In the genomic region with DNA sequence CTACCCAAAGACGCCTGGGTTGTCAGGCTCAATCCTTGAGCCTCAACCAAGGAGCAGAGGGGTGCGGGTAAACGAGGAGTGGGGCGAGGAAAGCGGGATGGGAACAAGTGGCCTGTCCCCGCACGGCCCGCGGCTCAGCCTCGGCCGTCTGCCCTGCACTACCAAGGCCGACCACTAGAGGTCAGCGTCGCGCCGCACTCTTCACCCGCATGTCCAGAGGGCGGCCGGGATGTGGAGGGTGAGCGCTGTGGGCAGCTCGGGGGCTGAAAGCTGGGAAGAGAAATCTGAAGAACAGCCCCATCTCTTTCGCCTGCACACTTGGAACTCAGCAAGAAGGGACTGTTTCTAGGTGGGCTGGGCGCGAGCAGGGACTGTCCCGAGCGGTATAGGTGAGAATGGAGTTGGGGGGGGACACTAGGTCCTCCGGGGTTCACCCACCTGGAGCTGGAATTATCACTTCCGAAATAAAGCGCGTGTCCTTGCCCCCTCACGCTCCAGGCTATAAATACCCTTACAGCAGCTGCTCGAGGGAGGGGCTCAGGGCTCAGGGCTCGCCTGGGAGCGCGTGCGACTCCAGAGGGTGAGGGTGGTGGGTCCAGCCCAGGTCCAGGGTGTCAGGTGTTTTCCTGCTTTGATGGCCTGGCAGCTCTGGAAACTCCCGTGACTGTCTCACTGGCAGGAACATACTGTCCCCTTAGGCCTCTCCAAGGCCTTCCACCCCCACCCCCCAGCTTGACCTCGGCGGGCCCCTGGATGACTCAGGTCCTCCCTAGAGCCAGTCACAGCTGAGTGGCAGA, we compare ENCODE assay signal across 1 cellular context.
TF ChIP-seq lines count a peak whose summit lies in the region.

No MANE protein-coding gene starts in this region.

TF ChIP-seq in HepG2, 621 proteins besides CTCF, POLR2A, EP300 and RAD21 (continued from another document and continues in another):
- TF ChIP-seq ZNF142 (CRISPR knock-in tag; IDR thresholded peaks at IDR 0.05), result no peak
- no peak for TF ChIP-seq NFYB (CRISPR knock-in tag; IDR thresholded peaks at IDR 0.05)
- TF ChIP-seq HDAC2 (CRISPR knock-in tag; IDR thresholded peaks at IDR 0.05), result no peak
- TF ChIP-seq SAFB2 (CRISPR knock-in tag; IDR thresholded peaks at IDR 0.05; ENCODE audit: borderline replicate concordance, low read depth), result no peak
- TF ChIP-seq HNRNPLL (IDR thresholded peaks at IDR 0.05; ENCODE audit: low read depth, low read length, poor library complexity, severe bottlenecking), result no peak
- TF ChIP-seq TGIF2 (CRISPR knock-in tag; IDR thresholded peaks at IDR 0.05), result no peak
- TF ChIP-seq THAP9 (CRISPR knock-in tag; IDR thresholded peaks at IDR 0.05; ENCODE audit: borderline replicate concordance), result no peak; the same call in 1 of the 2 replicates
- TF ChIP-seq ZNF879 (CRISPR knock-in tag; IDR thresholded peaks at IDR 0.05), result no peak
- TF ChIP-seq ZBTB7A (CRISPR knock-in tag; IDR thresholded peaks at IDR 0.05), result peak; percentile 48; the same call in 1 of the 2 replicates
- no peak for TF ChIP-seq RFXANK (CRISPR knock-in tag; IDR thresholded peaks at IDR 0.05)
- TF ChIP-seq ZNF260 (CRISPR knock-in tag; IDR thresholded peaks at IDR 0.05; ENCODE audit: borderline replicate concordance, low read depth), result no peak
- no peak for TF ChIP-seq SP140L (CRISPR knock-in tag; IDR thresholded peaks at IDR 0.05; ENCODE audit: borderline replicate concordance)
- TF ChIP-seq ZBTB42 (CRISPR knock-in tag; IDR thresholded peaks at IDR 0.05), result no peak
- TF ChIP-seq MXD4 (CRISPR knock-in tag; IDR thresholded peaks at IDR 0.05), result no peak
- no peak for TF ChIP-seq SNAPC5 (CRISPR knock-in tag; IDR thresholded peaks at IDR 0.05; ENCODE audit: borderline replicate concordance)
- no peak for TF ChIP-seq ZNF432 (CRISPR knock-in tag; IDR thresholded peaks at IDR 0.05; ENCODE audit: borderline replicate concordance)
- TF ChIP-seq ZNF788 (CRISPR knock-in tag; IDR thresholded peaks at IDR 0.05; ENCODE audit: borderline replicate concordance), result no peak
- TF ChIP-seq ZNF17 (CRISPR knock-in tag; IDR thresholded peaks at IDR 0.05), result no peak
- TF ChIP-seq ZNF597 (CRISPR knock-in tag; IDR thresholded peaks at IDR 0.05), result no peak
- no peak for TF ChIP-seq MLLT10 (CRISPR knock-in tag; IDR thresholded peaks at IDR 0.05)
- peak; percentile 57; the same call in 1 of the 2 replicates for TF ChIP-seq TBX2 (CRISPR knock-in tag; IDR thresholded peaks at IDR 0.05; ENCODE audit: borderline replicate concordance)
- peak; percentile 26; the same call in 1 of the 2 replicates for TF ChIP-seq ERF (CRISPR knock-in tag; IDR thresholded peaks at IDR 0.05)
- no peak for TF ChIP-seq ZNF496 (CRISPR knock-in tag; IDR thresholded peaks at IDR 0.05; ENCODE audit: insufficient replicate concordance)
- TF ChIP-seq ZSCAN29 (CRISPR knock-in tag; conservative IDR thresholded peaks at IDR 0.05), result no peak
- TF ChIP-seq TBL1XR1 (IDR thresholded peaks at IDR 0.05; ENCODE audit: borderline replicate concordance, low read length, partially characterized antibody), result no peak
- TF ChIP-seq NFIB (CRISPR knock-in tag; IDR thresholded peaks at IDR 0.05; ENCODE audit: borderline replicate concordance), result no peak
- TF ChIP-seq, protein P1, sequence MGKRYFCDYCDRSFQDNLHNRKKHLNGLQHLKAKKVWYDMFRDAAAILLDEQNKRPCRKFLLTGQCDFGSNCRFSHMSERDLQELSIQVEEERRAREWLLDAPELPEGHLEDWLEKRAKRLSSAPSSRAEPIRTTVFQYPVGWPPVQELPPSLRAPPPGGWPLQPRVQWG (CRISPR knock-in tag; IDR thresholded peaks at IDR 0.05; ENCODE audit: borderline replicate concordance, low read depth), result no peak
- TF ChIP-seq, protein P2, sequence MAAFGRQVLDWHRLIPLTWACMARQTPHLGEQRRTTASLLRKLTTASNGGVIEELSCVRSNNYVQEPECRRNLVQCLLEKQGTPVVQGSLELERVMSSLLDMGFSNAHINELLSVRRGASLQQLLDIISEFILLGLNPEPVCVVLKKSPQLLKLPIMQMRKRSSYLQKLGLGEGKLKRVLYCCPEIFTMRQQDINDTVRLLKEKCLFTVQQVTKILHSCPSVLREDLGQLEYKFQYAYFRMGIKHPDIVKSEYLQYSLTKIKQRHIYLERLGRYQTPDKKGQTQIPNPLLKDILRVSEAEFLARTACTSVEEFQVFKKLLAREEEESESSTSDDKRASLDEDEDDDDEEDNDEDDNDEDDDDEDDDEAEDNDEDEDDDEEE (CRISPR knock-in tag; IDR thresholded peaks at IDR 0.05), result no peak; the same call in 1 of the 2 replicates
- TF ChIP-seq XBP1 (CRISPR knock-in tag; IDR thresholded peaks at IDR 0.05), result no peak
- TF ChIP-seq HMG20B (CRISPR knock-in tag; conservative IDR thresholded peaks at IDR 0.05), result no peak
- TF ChIP-seq CCAR2 (optimal IDR thresholded peaks at IDR 0.05; ENCODE audit: low read depth, low read length), result no peak
- no peak for TF ChIP-seq SIN3A (IDR thresholded peaks at IDR 0.05; ENCODE audit: borderline replicate concordance, low read depth, low read length)
- peak; percentile 37 for TF ChIP-seq ZFY (CRISPR knock-in tag; IDR thresholded peaks at IDR 0.05)
- no peak for TF ChIP-seq ZBED4 (CRISPR knock-in tag; IDR thresholded peaks at IDR 0.05; ENCODE audit: borderline replicate concordance)
- no peak for TF ChIP-seq NBN (conservative IDR thresholded peaks at IDR 0.05)
- no peak for TF ChIP-seq USF2 (IDR thresholded peaks at IDR 0.05; ENCODE audit: low read depth, low read length)
- no peak for TF ChIP-seq USF2 (CRISPR knock-in tag; IDR thresholded peaks at IDR 0.05; ENCODE audit: borderline replicate concordance)
